21 cellular contexts compared by ENCODE assay signal in the genomic region with DNA sequence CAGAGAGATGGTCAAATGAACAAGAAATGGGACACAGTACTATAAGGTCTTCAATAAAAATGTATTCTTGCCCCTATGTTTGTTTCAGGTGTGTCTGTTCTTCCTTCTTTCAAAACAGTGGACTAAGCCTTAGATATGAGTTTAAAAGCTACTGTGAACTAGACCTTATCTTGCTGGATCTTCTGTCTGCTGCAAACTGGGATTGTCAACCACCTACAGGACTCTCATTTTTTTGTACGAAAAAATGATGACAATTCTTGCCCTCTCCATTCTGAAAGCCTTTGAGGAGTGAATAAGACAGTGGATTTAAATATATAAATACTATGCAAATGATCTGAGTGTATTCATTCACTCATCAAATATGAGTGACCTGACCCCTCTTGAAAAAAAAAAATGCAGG.
DNase-seq lines count a peak whose midpoint lies in the region; ATAC-seq, FAIRE-seq and TF ChIP-seq lines count a peak whose summit lies in the region.
"Had no signal": no experiment of that assay in that cellular context is flagged by ENCODE, and none has a peak within 500 bp of the region (broad histone marks: within the 10 kb centered on the region; RNA-seq: fewer than 3 reads in every experiment).

No MANE protein-coding gene starts in this region.

- H4K20me1 ChIP-seq in astrocyte (ENCODE audit: insufficient read depth, low read length) = no peaks in the 10 kb centered on the region

- no peaks in the 10 kb centered on the region for H3K27me3 Mint-ChIP-seq in astrocyte (ENCODE audit: low read depth, unreplicated experiment)
- H3K27me3 Mint-ChIP-seq: CD4-positive, CD25-positive, alpha-beta regulatory T cell; CD8-positive, alpha-beta memory T cell; IgD-negative memory B cell had no signal

- H3K27ac Mint-ChIP-seq in astrocyte (ENCODE audit: unreplicated experiment) = no peak overlapping the region
- H3K27ac Mint-ChIP-seq: CD4-positive, CD25-positive, alpha-beta regulatory T cell; CD8-positive, alpha-beta memory T cell; IgD-negative memory B cell had no signal

- TF ChIP-seq CTCF in astrocyte (IDR thresholded peaks at IDR 0.05; ENCODE audit: insufficient read depth, low read depth, low read length) (no peak), upper lobe of left lung (IDR thresholded peaks at IDR 0.05) (no peak), foreskin keratinocyte (conservative IDR thresholded peaks at IDR 0.05) (no peak)

- 75% methylated on average over 1 of the region's 1 CpG for WGBS in upper lobe of left lung, 2 donors

- H3K27me3 ChIP-seq in astrocyte (ENCODE audit: insufficient read depth, low read length) (no peaks in the 10 kb centered on the region), upper lobe of left lung (no peaks in the 10 kb centered on the region), foreskin keratinocyte (no peaks in the 10 kb centered on the region)
- H3K27me3 ChIP-seq: BE2C had no signal

- H3K36me3 ChIP-seq in astrocyte (ENCODE audit: insufficient read depth, low read length) (no peaks in the 10 kb centered on the region), upper lobe of left lung (no peaks in the 10 kb centered on the region)
- H3K36me3 ChIP-seq: BE2C, HAP-1 had no signal

- H3K27ac ChIP-seq in astrocyte (ENCODE audit: low read depth, low read length) = peak overlapping the region; percentile 55
- no peak overlapping the region for H3K27ac ChIP-seq in upper lobe of left lung
- no peak overlapping the region for H3K27ac ChIP-seq in foreskin keratinocyte
- H3K27ac ChIP-seq: GM23248 had no signal

- H3K4me3 ChIP-seq in astrocyte (ENCODE audit: insufficient read depth, low read depth, low read length) = no peak overlapping the region
- H3K4me3 ChIP-seq in upper lobe of left lung = no peak overlapping the region
- H3K4me3 ChIP-seq: GM23248, HAP-1 had no signal

- ATAC-seq in upper lobe of left lung (ENCODE audit: low FRiP score in 2 of 2) = no peak
- ATAC-seq in foreskin keratinocyte = no peak

- peaks cover 20% of the 10 kb centered on the region for H3K4me1 ChIP-seq in astrocyte (ENCODE audit: insufficient read depth, low read length)
- H3K4me1 ChIP-seq in upper lobe of left lung = peaks cover 0 to 3% (median 0%) of the 10 kb centered on the region in 4 donors
- no peaks in the 10 kb centered on the region for H3K4me1 ChIP-seq in foreskin keratinocyte
- H3K4me1 ChIP-seq: BE2C, HAP-1 had no signal

- no peaks in the 10 kb centered on the region for H3K79me2 ChIP-seq in astrocyte (ENCODE audit: insufficient read depth, low read length)

- H3K4me1 Mint-ChIP-seq in astrocyte (ENCODE audit: low read depth, unreplicated experiment) = peaks cover 11% of the 10 kb centered on the region
- H3K4me1 Mint-ChIP-seq: CD4-positive, CD25-positive, alpha-beta regulatory T cell; CD8-positive, alpha-beta memory T cell; IgD-negative memory B cell had no signal

- H3K9me3 Mint-ChIP-seq in astrocyte (ENCODE audit: unreplicated experiment) = peaks cover 5% of the 10 kb centered on the region

- H3K36me3 Mint-ChIP-seq in astrocyte (ENCODE audit: low read depth, unreplicated experiment) = peaks cover 2% of the 10 kb centered on the region

- H3K9ac ChIP-seq in astrocyte (ENCODE audit: low read length) = no peak overlapping the region
- H3K9ac ChIP-seq: GM23248 had no signal

- TF ChIP-seq POLR2A in upper lobe of left lung (IDR thresholded peaks at IDR 0.05) = no peak

- DNase-seq in NCI-H526 (lab: John Stamatoyannopoulos, UW) = peak; percentile 24 to 49
- DNase-seq in astrocyte (ENCODE audit: low read depth) = no peak
- DNase-seq in kidney tubule cell (ENCODE audit: low spot score) = peak; percentile 27
- no peak for DNase-seq in upper lobe of left lung
- no peak for DNase-seq in foreskin keratinocyte
- no peak for DNase-seq in stimulated activated CD4-positive, alpha-beta T cell treated with anti-CD3 and anti-CD28 coated beads, Interleukin-1b, Interleukin-23, amount 100 ng/mL, for 48 hours
- DNase-seq: BE2C; C1 segment of cervical spinal cord; CD4-positive, CD25-positive, alpha-beta regulatory T cell; CD8-positive, alpha-beta memory T cell; COR-L47; DMS 273 treated with DMSO at 0.1 percent for 48 hours; DMS53; DND-41 had no signal

- no peak overlapping the region for H3K4me3 Mint-ChIP-seq in astrocyte (ENCODE audit: unreplicated experiment)
- H3K4me3 Mint-ChIP-seq: CD8-positive, alpha-beta memory T cell; IgD-negative memory B cell had no signal

- no peak overlapping the region for H3K4me2 ChIP-seq in astrocyte (ENCODE audit: low read length)

- TF ChIP-seq EP300 in upper lobe of left lung (IDR thresholded peaks at IDR 0.05) = no peak

- H3K9me3 ChIP-seq in astrocyte (ENCODE audit: insufficient read depth, low read depth, low read length) = no peaks in the 10 kb centered on the region
- peaks cover 0 to 4% (median 1%) of the 10 kb centered on the region in 4 donors for H3K9me3 ChIP-seq in upper lobe of left lung
- H3K9me3 ChIP-seq: BE2C, HAP-1 had no signal

- no peak for FAIRE-seq in astrocyte (lab: Jason Lieb, UNC)
- FAIRE-seq: G401.6, GM12891, GM19239, HTR-8/SVneo had no signal

- no peak overlapping the region for H2AFZ ChIP-seq in astrocyte (ENCODE audit: low read depth, low read length)
- H2AFZ ChIP-seq: GM23248 had no signal

Comparison
In these comparisons a context has a peak if more than half of its experiments do, and no peak if none do; other contexts are left out.
1. DNase-seq: peak in NCI-H526 (2 of 2) and kidney tubule cell (single experiment); none in astrocyte (single experiment), upper lobe of left lung (0 of 2), foreskin keratinocyte (0 of 2) and stimulated activated CD4-positive, alpha-beta T cell treated with anti-CD3 and anti-CD28 coated beads, Interleukin-1b, Interleukin-23, amount 100 ng/mL, for 48 hours (single experiment).